14 cellular contexts compared by ENCODE assay signal in the genomic region with DNA sequence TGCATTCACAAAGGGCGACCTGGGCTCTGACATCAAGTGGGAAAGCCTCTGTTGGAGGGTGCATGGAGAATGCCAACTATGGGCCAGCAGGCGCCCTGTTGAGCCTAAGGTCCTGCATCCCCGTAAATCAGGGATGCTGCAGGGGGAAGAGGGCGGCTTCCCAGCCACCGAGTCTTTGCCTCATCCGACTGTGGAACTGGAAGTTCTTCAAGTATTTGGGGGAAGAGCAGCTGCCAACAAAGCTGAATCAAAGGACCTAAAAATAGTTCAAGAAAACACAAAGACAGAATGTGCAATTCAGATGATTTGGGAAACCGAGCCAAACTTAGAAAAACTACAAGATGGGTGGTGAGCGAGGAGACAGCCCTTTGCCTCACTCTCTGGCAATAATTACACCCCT.
A peak's percentile ranks its signal among the peaks of the same experiment; 100 is the strongest.
DNase-seq lines count a peak whose midpoint lies in the region; ATAC-seq lines count a peak whose summit lies in the region.
"Had no signal": no experiment of that assay in that cellular context is flagged by ENCODE, and none has a peak within 500 bp of the region (broad histone marks: within the 10 kb centered on the region; RNA-seq: fewer than 3 reads in every experiment).

No MANE protein-coding gene starts in this region.

- DNase-seq in GM04503 (ENCODE audit: low read depth) (peak; percentile 35), astrocyte of the hippocampus (ENCODE audit: low read depth, low spot score) (peak; percentile 54), inferior parietal cortex (ENCODE audit: extremely low spot score) (peak; percentile 75), stromal cell of bone marrow (ENCODE audit: low read depth) (peak; percentile 83), SW 1271 (lab: John Stamatoyannopoulos, UW) (no peak)
- DNase-seq: activated CD4-positive, alpha-beta T cell treated with anti-CD3 and anti-CD28 coated beads, Interleukin-2, amount 50 U/mL, for 48 hours; CD4-positive, alpha-beta memory T cell; KG1; kidney glomerular epithelial cell; NCI-H1092 treated with DMSO at 0.1 percent for 48 hours; NCI-H69 had no signal

- no peak for ATAC-seq in GM19397 (IDR thresholded peaks at IDR 0.05; ENCODE audit: unreplicated experiment)
- no peak for ATAC-seq in HG02885 (IDR thresholded peaks at IDR 0.05; ENCODE audit: poor library complexity, unreplicated experiment)
- ATAC-seq in HG02840 (IDR thresholded peaks at IDR 0.05; ENCODE audit: low FRiP score, unreplicated experiment) = no peak

Comparison
In these comparisons a context has a peak if more than half of its experiments do, and no peak if none do; other contexts are left out.
1. DNase-seq: peak in GM04503 (single experiment), astrocyte of the hippocampus (single experiment), inferior parietal cortex (single experiment) and stromal cell of bone marrow (single experiment); none in SW 1271 (0 of 2).